In the genomic region with DNA sequence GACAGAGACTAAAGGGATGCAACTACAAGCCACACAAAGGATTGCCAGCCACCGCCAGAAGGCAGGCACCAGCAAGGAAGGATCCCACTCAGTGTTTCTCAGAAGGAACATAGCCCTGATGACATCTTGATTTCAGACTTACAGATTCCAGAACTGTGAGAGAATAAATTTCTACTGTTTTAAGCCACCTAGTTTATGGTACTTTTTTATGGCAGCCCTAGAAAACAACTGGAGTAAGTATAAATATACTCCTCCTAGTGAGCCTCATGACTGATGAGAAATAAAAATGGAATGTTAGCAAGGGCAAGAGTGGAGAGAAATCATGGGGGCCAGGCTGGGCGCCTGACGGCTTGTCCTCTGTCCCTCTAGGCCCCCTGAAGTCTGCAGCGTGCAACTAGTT, we compare ENCODE assay signal across 26 cellular contexts.
DNase-seq lines count a peak whose midpoint lies in the region; ATAC-seq and TF ChIP-seq lines count a peak whose summit lies in the region.
"Had no signal": no experiment of that assay in that cellular context is flagged by ENCODE, and none has a peak within 500 bp of the region (broad histone marks: within the 10 kb centered on the region; RNA-seq: fewer than 3 reads in every experiment).

No MANE protein-coding gene starts in this region.

- no peak for TF ChIP-seq POLR2A in GM18505 (IDR thresholded peaks at IDR 0.05; ENCODE audit: borderline replicate concordance, extremely low read depth, insufficient read depth, insufficient read length)

- ATAC-seq in GM18505 (IDR thresholded peaks at IDR 0.05; ENCODE audit: unreplicated experiment) = no peak
- ATAC-seq: heart right ventricle; stimulated activated naive B cell treated with anti-CD40 and anti-IgM and Interleukin-4, amounts not matched to agents 10 μg/mL and 1 μg/mL and 100 μg/mL, for 72 hours had no signal

- peaks cover 5% of the 10 kb centered on the region for H3K9me3 Mint-ChIP-seq in T-helper 2 cell treated with Interferon-gamma antibody and Interleukin-4, amounts not matched to agents 5 μg/mL and 100 μg/mL, for 36 hours
- no peaks in the 10 kb centered on the region for H3K9me3 Mint-ChIP-seq in MCF 10A (ENCODE audit: unreplicated experiment)

- TF ChIP-seq CTCF in parathyroid adenoma (IDR thresholded peaks at IDR 0.05) (no peak), MCF 10A (IDR thresholded peaks at IDR 0.05; ENCODE audit: unreplicated experiment) (no peak)

- no peak overlapping the region for H3K27ac ChIP-seq in parathyroid adenoma
- H3K27ac ChIP-seq: BLaER1, heart right ventricle, KMS-11, testis had no signal

- H3K4me2 ChIP-seq in parathyroid adenoma (ENCODE audit: low read length) = no peak overlapping the region
- H3K4me2 ChIP-seq: BLaER1, KMS-11 had no signal

- no peaks in the 10 kb centered on the region for H3K36me3 ChIP-seq in parathyroid adenoma (ENCODE audit: control insufficient read depth, insufficient read depth, low read length)
- H3K36me3 ChIP-seq: BLaER1, heart right ventricle had no signal

- H3K4me1 Mint-ChIP-seq in T-helper 2 cell treated with Interferon-gamma antibody and Interleukin-4, amounts not matched to agents 5 μg/mL and 100 μg/mL, for 36 hours (ENCODE audit: low read depth) = no peaks in the 10 kb centered on the region
- H3K4me1 Mint-ChIP-seq in MCF 10A (ENCODE audit: insufficient read depth, unreplicated experiment) = no peaks in the 10 kb centered on the region
- H3K4me1 Mint-ChIP-seq: neural crest cell had no signal

- intact Hi-C loops in MCF 10A (cut with micrococcal nuclease) = no loop called here

- CTCF ChIA-PET in MCF 10A (lab: Yijun Ruan, JAX) = interaction anchor here (1.6 kb wide), 1 partner anchor 17 kb away, joined by 4 read pairs; no protein-coding TSS in a partner anchor

- H3K9me3 ChIP-seq in parathyroid adenoma (ENCODE audit: control insufficient read depth, low read length) = no peaks in the 10 kb centered on the region
- H3K9me3 ChIP-seq: testis had no signal

- peak; percentile 5 for DNase-seq in AG08395 (ENCODE audit: low spot score)
- DNase-seq in M059J (ENCODE audit: low read depth) = peak; percentile 34
- DNase-seq in fibroblast of peridontal ligament (ENCODE audit: extremely low read depth) = peak; percentile 6
- DNase-seq in T-helper 2 cell treated with Interferon-gamma antibody and Interleukin-4, amounts not matched to agents 5 μg/mL and 100 μg/mL, for 36 hours (ENCODE audit: low spot score) = no peak
- DNase-seq in AG20443 (ENCODE audit: low spot score) = no peak
- DNase-seq in MCF 10A (ENCODE audit: unreplicated experiment) = no peak
- DNase-seq: 8988T; activated B cell treated with CpG ODN at 0.5 μM for 24 hours; activated CD4-positive, alpha-beta T cell treated with anti-CD3 and anti-CD28 coated beads, Interleukin-2, amount 50 U/mL, for 4 hours; activated CD8-positive, alpha-beta memory T cell treated with anti-CD3 and anti-CD28 coated beads, Interleukin-2, amount 50 U/mL, for 48 hours; activated naive CD8-positive, alpha-beta T cell treated with anti-CD3 and anti-CD28 coated beads, Interleukin-2, amount 10 ng/mL, durations not matched to agents 7 days and 5 days; Calu3; heart right ventricle; NCI-H187; NCI-H226; NCI-H748 treated with DMSO at 0.1 percent for 48 hours; stimulated activated naive B cell treated with anti-CD40 and anti-IgM and Interleukin-4, amounts not matched to agents 10 μg/mL and 1 μg/mL and 100 μg/mL, for 72 hours; T1000; testis had no signal

- no peaks in the 10 kb centered on the region for H3K36me3 Mint-ChIP-seq in T-helper 2 cell treated with Interferon-gamma antibody and Interleukin-4, amounts not matched to agents 5 μg/mL and 100 μg/mL, for 36 hours (ENCODE audit: low read depth)
- H3K36me3 Mint-ChIP-seq in MCF 10A (ENCODE audit: insufficient read depth, unreplicated experiment) = no peaks in the 10 kb centered on the region
- H3K36me3 Mint-ChIP-seq: activated naive CD8-positive, alpha-beta T cell treated with anti-CD3 and anti-CD28 coated beads, Interleukin-2, amount 10 ng/mL, durations not matched to agents 7 days and 5 days; stimulated activated naive B cell treated with anti-CD40 and anti-IgM and Interleukin-4, amounts not matched to agents 10 μg/mL and 1 μg/mL and 100 μg/mL, for 72 hours had no signal

- no peak overlapping the region for H3K4me3 ChIP-seq in parathyroid adenoma (ENCODE audit: low read depth, low read length)
- H3K4me3 ChIP-seq: BLaER1, coronary artery, heart right ventricle, testis had no signal

- no TSS peak for BruUV-seq in MCF 10A (replicated peaks; lab: Mats Ljungman, UMichigan)

- no peak overlapping the region for H3K4me3 Mint-ChIP-seq in T-helper 2 cell treated with Interferon-gamma antibody and Interleukin-4, amounts not matched to agents 5 μg/mL and 100 μg/mL, for 36 hours
- no peak overlapping the region for H3K4me3 Mint-ChIP-seq in MCF 10A (ENCODE audit: unreplicated experiment)
- H3K4me3 Mint-ChIP-seq: activated B cell treated with CpG ODN at 0.5 μM for 24 hours; activated naive CD8-positive, alpha-beta T cell treated with anti-CD3 and anti-CD28 coated beads, Interleukin-2, amount 10 ng/mL, durations not matched to agents 7 days and 5 days; neural crest cell; stimulated activated naive B cell treated with anti-CD40 and anti-IgM and Interleukin-4, amounts not matched to agents 10 μg/mL and 1 μg/mL and 100 μg/mL, for 72 hours had no signal

- H3K27me3 Mint-ChIP-seq in T-helper 2 cell treated with Interferon-gamma antibody and Interleukin-4, amounts not matched to agents 5 μg/mL and 100 μg/mL, for 36 hours (ENCODE audit: low read depth) = peaks cover 2% of the 10 kb centered on the region
- peaks cover 10% of the 10 kb centered on the region for H3K27me3 Mint-ChIP-seq in MCF 10A (ENCODE audit: insufficient read depth, unreplicated experiment)
- H3K27me3 Mint-ChIP-seq: progenitor cell of endocrine pancreas had no signal

- H3K27me3 ChIP-seq in parathyroid adenoma (ENCODE audit: control insufficient read depth, insufficient read depth, low read length) = no peaks in the 10 kb centered on the region
- H3K27me3 ChIP-seq: BLaER1, heart right ventricle, testis had no signal

- POLR2A ChIA-PET in MCF 10A (lab: Yijun Ruan, JAX) = no interaction called here

- no peaks in the 10 kb centered on the region for H3K79me2 ChIP-seq in parathyroid adenoma

- no peaks in the 10 kb centered on the region for H3K4me1 ChIP-seq in parathyroid adenoma
- H3K4me1 ChIP-seq: testis had no signal

- peak overlapping the region; percentile 36 for H2AFZ ChIP-seq in parathyroid adenoma

- H3K27ac Mint-ChIP-seq in T-helper 2 cell treated with Interferon-gamma antibody and Interleukin-4, amounts not matched to agents 5 μg/mL and 100 μg/mL, for 36 hours = no peak overlapping the region
- no peak overlapping the region for H3K27ac Mint-ChIP-seq in MCF 10A (ENCODE audit: low read depth, unreplicated experiment)
- H3K27ac Mint-ChIP-seq: activated B cell treated with CpG ODN at 0.5 μM for 24 hours; activated naive CD8-positive, alpha-beta T cell treated with anti-CD3 and anti-CD28 coated beads, Interleukin-2, amount 10 ng/mL, durations not matched to agents 7 days and 5 days; progenitor cell of endocrine pancreas; stimulated activated naive B cell treated with anti-CD40 and anti-IgM and Interleukin-4, amounts not matched to agents 10 μg/mL and 1 μg/mL and 100 μg/mL, for 72 hours had no signal

- no peak overlapping the region for H3K9ac ChIP-seq in parathyroid adenoma
- H3K9ac ChIP-seq: BLaER1, KMS-11 had no signal

Comparison
In these comparisons a context has a peak if more than half of its experiments do, and no peak if none do; other contexts are left out.
1. DNase-seq: peak in AG08395 (single experiment), M059J (single experiment) and fibroblast of peridontal ligament (single experiment); none in T-helper 2 cell treated with Interferon-gamma antibody and Interleukin-4, amounts not matched to agents 5 μg/mL and 100 μg/mL, for 36 hours (single experiment), AG20443 (single experiment) and MCF 10A (single experiment).